In genomic region chr20:54123587-54124180, GRCh38 we compare ENCODE assay signal across 10 cellular contexts. TPM values are rescaled to one million over a fixed set of nuclear protein-coding genes. Genes with fewer than 3 reads are reported as not detected.
DNase-seq lines count a peak whose midpoint lies in the region; ATAC-seq and TF ChIP-seq lines count a peak whose summit lies in the region.
"Had no signal": no experiment of that assay in that cellular context is flagged by ENCODE, and none has a peak within 500 bp of the region (broad histone marks: within the 10 kb centered on the region; RNA-seq: fewer than 3 reads in every experiment).

No MANE protein-coding gene starts in this region.

- H3K79me2 ChIP-seq in GM23338 (replicated peaks; ENCODE audit: insufficient read depth): no peaks in the 10 kb centered on the region
- H3K79me2 ChIP-seq in smooth muscle cell (ENCODE audit: low read depth): no peaks in the 10 kb centered on the region
- no peaks in the 10 kb centered on the region for H3K79me2 ChIP-seq in Karpas-422 (ENCODE audit: low read length)

- H3K9me2 ChIP-seq in GM23338 (ENCODE audit: insufficient read depth) (no peaks in the 10 kb centered on the region), Karpas-422 (replicated peaks; ENCODE audit: insufficient read depth, low read length) (no peaks in the 10 kb centered on the region)

- H3K36me3 ChIP-seq in GM23338 (ENCODE audit: insufficient read depth) (no peaks in the 10 kb centered on the region), Peyer's patch (no peaks in the 10 kb centered on the region), smooth muscle cell (ENCODE audit: low read depth) (no peaks in the 10 kb centered on the region), A673 (ENCODE audit: insufficient read depth, low read length, poor library complexity, severe bottlenecking) (no peaks in the 10 kb centered on the region), Karpas-422 (ENCODE audit: insufficient read depth, low read length) (no peaks in the 10 kb centered on the region)

- DNase-seq in GM23338 (ENCODE audit: low spot score): peak; percentile 83
- peak in 2 of 3 donors; percentile 65 to 80 for DNase-seq in Peyer's patch
- peak; percentile 92 for DNase-seq in fibroblast of villous mesenchyme (ENCODE audit: low read depth)
- DNase-seq in smooth muscle cell (lab: John Stamatoyannopoulos, UW; ENCODE audit: unreplicated experiment): no peak
- DNase-seq in A673 (ENCODE audit: low spot score): no peak
- DNase-seq in Karpas-422: no peak
- DNase-seq in epidermal melanocyte (ENCODE audit: insufficient read length, low spot score): no peak
- DNase-seq in activated effector memory CD4-positive, alpha-beta T cell treated with anti-CD3 and anti-CD28 coated beads, Interleukin-2, amount 50 U/mL, for 16 hours: no peak
- DNase-seq: nucleus accumbens had no signal

- no peak for TF ChIP-seq POLR2A in Peyer's patch (IDR thresholded peaks at IDR 0.05)

- TF ChIP-seq CTCF in GM23338 (conservative IDR thresholded peaks at IDR 0.05; ENCODE audit: low read depth in 2 of 2) (no peak), Peyer's patch (IDR thresholded peaks at IDR 0.05) (no peak), fibroblast of villous mesenchyme (IDR thresholded peaks at IDR 0.05; ENCODE audit: insufficient read depth, low read depth, low read length) (no peak), smooth muscle cell (IDR thresholded peaks at IDR 0.05; ENCODE audit: borderline replicate concordance, insufficient read depth, poor library complexity, severe bottlenecking) (no peak), A673 (conservative IDR thresholded peaks at IDR 0.05; ENCODE audit: low read depth, low read length) (no peak)

- no peaks in the 10 kb centered on the region for H3K27me3 ChIP-seq in GM23338 (ENCODE audit: insufficient read depth)
- H3K27me3 ChIP-seq in Peyer's patch: no peaks in the 10 kb centered on the region
- H3K27me3 ChIP-seq in smooth muscle cell (ENCODE audit: low read depth): no peaks in the 10 kb centered on the region
- H3K27me3 ChIP-seq in A673 (replicated peaks; ENCODE audit: insufficient read depth, low read depth, low read length, poor library complexity): no peaks in the 10 kb centered on the region
- no peaks in the 10 kb centered on the region for H3K27me3 ChIP-seq in Karpas-422 (ENCODE audit: low read length)

- H3K4me2 ChIP-seq in GM23338 (0 out of 2 replicates have a peak overlapping the region, but pooled peaks have one; percentile 1), smooth muscle cell (peak overlapping the region; percentile 23), Karpas-422 (ENCODE audit: low read depth, low read length, poor library complexity, severe bottlenecking) (no peak overlapping the region)

- intact Hi-C loops in A673 (cut with micrococcal nuclease; ENCODE audit: unreplicated experiment): no loop called here

- H3K4me1 ChIP-seq in GM23338 (ENCODE audit: insufficient read depth) (no peaks in the 10 kb centered on the region; the same call in 1 of the 2 replicates), Peyer's patch (no peaks in the 10 kb centered on the region), smooth muscle cell (ENCODE audit: low read depth) (peaks cover 10% of the 10 kb centered on the region), A673 (ENCODE audit: insufficient read depth, low read length, poor library complexity, severe bottlenecking) (no peaks in the 10 kb centered on the region), Karpas-422 (ENCODE audit: low read length) (no peaks in the 10 kb centered on the region)

- POLR2A ChIA-PET in A673 (lab: Charles Lee; ENCODE audit: low non-redundant PET): no interaction called here

- no peaks in the 10 kb centered on the region for H3K36me3 Mint-ChIP-seq in GM23338 (ENCODE audit: low read depth)
- H3K36me3 Mint-ChIP-seq: activated naive CD8-positive, alpha-beta T cell had no signal

- no peaks in the 10 kb centered on the region for H3F3A ChIP-seq in GM23338 (replicated peaks; ENCODE audit: low read depth)
- peaks cover 18% of the 10 kb centered on the region for H3F3A ChIP-seq in smooth muscle cell (ENCODE audit: low read depth)

- WGBS in smooth muscle cell (ENCODE audit: low lambda C conversion rate): 19% methylated on average over 11 of the region's 11 CpGs

- no TSS peak for BruUV-seq in A673 (replicated peaks; lab: Mats Ljungman, UMichigan)

- no peaks in the 10 kb centered on the region for H3K9me3 Mint-ChIP-seq in GM23338

- peaks cover 3% of the 10 kb centered on the region for H3K27me3 Mint-ChIP-seq in GM23338 (ENCODE audit: insufficient read depth, low read depth, poor library complexity)
- H3K27me3 Mint-ChIP-seq: activated naive CD8-positive, alpha-beta T cell had no signal

- CTCF ChIA-PET in A673 (lab: Charles Lee): no interaction called here

- no peak overlapping the region for H3K27ac ChIP-seq in GM23338 (ENCODE audit: low read depth)
- peak overlapping the region in 1 of 4 donors; percentile 65 for H3K27ac ChIP-seq in Peyer's patch
- peak overlapping the region; percentile 99 for H3K27ac ChIP-seq in smooth muscle cell (ENCODE audit: low read depth)
- no peak overlapping the region for H3K27ac ChIP-seq in A673 (ENCODE audit: low read depth, low read length, poor library complexity, severe bottlenecking)
- no peak overlapping the region for H3K27ac ChIP-seq in Karpas-422 (ENCODE audit: low read length)

- peak; percentile 97 for ATAC-seq in GM23338

- H3K4me3 ChIP-seq in GM23338: no peak overlapping the region
- H3K4me3 ChIP-seq in Peyer's patch: no peak overlapping the region
- H3K4me3 ChIP-seq in fibroblast of villous mesenchyme (ENCODE audit: low read depth, low read length): no peak overlapping the region
- no peak overlapping the region for H3K4me3 ChIP-seq in smooth muscle cell
- H3K4me3 ChIP-seq in A673 (ENCODE audit: low read depth, low read length, poor library complexity, severe bottlenecking): no peak overlapping the region
- no peak overlapping the region for H3K4me3 ChIP-seq in Karpas-422 (ENCODE audit: low read length)

- H3K4me3 Mint-ChIP-seq in GM23338: no peak overlapping the region
- H3K4me3 Mint-ChIP-seq: activated naive CD8-positive, alpha-beta T cell had no signal

- no peaks in the 10 kb centered on the region for H4K20me1 ChIP-seq in GM23338 (replicated peaks; ENCODE audit: insufficient read depth)
- no peaks in the 10 kb centered on the region for H4K20me1 ChIP-seq in smooth muscle cell (ENCODE audit: low read depth)
- no peaks in the 10 kb centered on the region for H4K20me1 ChIP-seq in Karpas-422 (ENCODE audit: insufficient read depth, low read depth, low read length)

- peak overlapping the region; percentile 91 for H3K27ac Mint-ChIP-seq in GM23338
- H3K27ac Mint-ChIP-seq: activated naive CD8-positive, alpha-beta T cell had no signal

- H3K4me1 Mint-ChIP-seq in GM23338: peaks cover 12% of the 10 kb centered on the region

- H3K9me3 ChIP-seq in Peyer's patch (no peaks in the 10 kb centered on the region), smooth muscle cell (replicated peaks; ENCODE audit: low read depth) (no peaks in the 10 kb centered on the region), A673 (ENCODE audit: low read depth, low read length, poor library complexity, severe bottlenecking) (no peaks in the 10 kb centered on the region), Karpas-422 (ENCODE audit: low read length) (no peaks in the 10 kb centered on the region)

- H3K9ac ChIP-seq in smooth muscle cell (ENCODE audit: low read depth) (peak overlapping the region; percentile 42), Karpas-422 (ENCODE audit: low read length) (no peak overlapping the region)

- H2AFZ ChIP-seq in GM23338 (peak overlapping the region; percentile 2; the same call in 1 of the 2 replicates), smooth muscle cell (ENCODE audit: low read depth) (no peak overlapping the region), Karpas-422 (ENCODE audit: low read length) (no peak overlapping the region)

TF ChIP-seq in GM23338, 12 proteins besides CTCF, POLR2A, EP300 and RAD21 (continues in another document):
- no peak for TF ChIP-seq JUNB (IDR thresholded peaks at IDR 0.05; ENCODE audit: unreplicated experiment)
- no peak for TF ChIP-seq EZH2 (IDR thresholded peaks at IDR 0.05; ENCODE audit: low read depth, unreplicated experiment)

RNA-seq across cellular contexts. Expression of gene CYP24A1, which starts 50.1 kb away (rescaled TPM):
- 0.12 TPM in 1 of 2 replicates, not detected in the other for total RNA-seq in GM23338 (2014; rRNA removed; shearing (Covaris generic))
- polyA plus RNA-seq in GM23338 (2016; fragmentation: Nextera tagmentation; extraction: Ambion mirVana) (0.10 TPM in 1 of 2 replicates, not detected in the other), smooth muscle cell (0.70 and 2.9 TPM in 2 replicates)
- total RNA-seq in Peyer's patch (not detected), fibroblast of villous mesenchyme (not detected in 2 replicates), smooth muscle cell (18.0 and 23.6 TPM in 2 replicates), A673 (2021) (0.33 and 0.56 TPM in 2 replicates)
- total RNA-seq in Karpas-422 (2014; rRNA removed; shearing (Covaris generic); ENCODE audit: low replicate concordance): not detected in 2 replicates

RNA-seq across cellular contexts. Expression of gene BCAS1, which starts 53.3 kb away (rescaled TPM):
- 0.17 TPM in 1 of 2 replicates, not detected in the other for total RNA-seq in GM23338 (2014; rRNA removed; shearing (Covaris generic))
- polyA plus RNA-seq in GM23338 (2016; fragmentation: Nextera tagmentation; extraction: Ambion mirVana) (0.17 and 0.19 TPM in 2 replicates), smooth muscle cell (0.15 and 0.43 TPM in 2 replicates)
- total RNA-seq in Peyer's patch (10 to 100 TPM; 21.5 to 58.1 (median 43.2) TPM), fibroblast of villous mesenchyme (under 0.01 TPM in 2 replicates), smooth muscle cell (0.09 and 0.18 TPM in 2 replicates), A673 (2021) (1.4 and 2.6 TPM in 2 replicates)
- total RNA-seq in Karpas-422 (2014; rRNA removed; shearing (Covaris generic); ENCODE audit: low replicate concordance): 0.11 and 0.14 TPM in 2 replicates

Comparison
In these comparisons a context has a peak if more than half of its experiments do, and no peak if none do; other contexts are left out.
1. DNase-seq: peak in GM23338 (single experiment), Peyer's patch (2 of 3) and fibroblast of villous mesenchyme (single experiment); none in smooth muscle cell (single experiment), A673 (single experiment), Karpas-422 (single experiment), epidermal melanocyte (single experiment) and activated effector memory CD4-positive, alpha-beta T cell treated with anti-CD3 and anti-CD28 coated beads, Interleukin-2, amount 50 U/mL, for 16 hours (single experiment).
2. RNA of gene CYP24A1, which starts 50.1 kb away (total RNA-seq): 18.0 to 23.6 TPM in smooth muscle cell; 0.33 to 0.56 TPM in A673, 0.12 TPM in GM23338, not detected in Peyer's patch, not detected in fibroblast of villous mesenchyme and not detected in Karpas-422; every median in the first group is over 10 times any median in the second.